ENCODE assay signal across 12 cellular contexts in genomic region chr15:30953183-30953582, GRCh38.
"Had no signal": no experiment of that assay in that cellular context is flagged by ENCODE, and none has a peak within 500 bp of the region (broad histone marks: within the 10 kb centered on the region; RNA-seq: fewer than 3 reads in every experiment).

No MANE protein-coding gene starts in this region.

- H3K9me3 ChIP-seq: esophagus muscularis mucosa, left lung, pancreas had no signal

- H3K9ac ChIP-seq: neural progenitor cell had no signal

- H3K4me3 ChIP-seq: esophagus muscularis mucosa, left lung, neural progenitor cell, pancreas, tibial nerve had no signal

- DNase-seq: activated CD4-positive, alpha-beta T cell treated with anti-CD3 and anti-CD28 coated beads, Interleukin-2, amount 10 ng/mL, durations not matched to agents 7 days and 5 days; activated CD4-positive, CD25-positive, alpha-beta regulatory T cell; activated T-cell treated with anti-CD3 and anti-CD28 coated beads for 4 hours; foreskin melanocyte; pancreas; small intestine; T-helper 2 cell had no signal

- H3K4me2 ChIP-seq: neural progenitor cell had no signal

- H3K27me3 ChIP-seq: esophagus muscularis mucosa, left lung, neural progenitor cell, pancreas, tibial nerve had no signal

- H3K4me1 ChIP-seq: neural progenitor cell, pancreas had no signal

- ATAC-seq: pancreas; stimulated activated memory B cell treated with anti-CD40 and anti-IgM and Interleukin-4, amounts not matched to agents 10 μg/mL and 1 μg/mL and 100 μg/mL, for 72 hours had no signal

- H2AFZ ChIP-seq: neural progenitor cell had no signal

- H3K27ac ChIP-seq: esophagus muscularis mucosa, left lung, neural progenitor cell, pancreas, tibial nerve had no signal
